Comparison of ENCODE assay signal across 8 cellular contexts in the genomic region with DNA sequence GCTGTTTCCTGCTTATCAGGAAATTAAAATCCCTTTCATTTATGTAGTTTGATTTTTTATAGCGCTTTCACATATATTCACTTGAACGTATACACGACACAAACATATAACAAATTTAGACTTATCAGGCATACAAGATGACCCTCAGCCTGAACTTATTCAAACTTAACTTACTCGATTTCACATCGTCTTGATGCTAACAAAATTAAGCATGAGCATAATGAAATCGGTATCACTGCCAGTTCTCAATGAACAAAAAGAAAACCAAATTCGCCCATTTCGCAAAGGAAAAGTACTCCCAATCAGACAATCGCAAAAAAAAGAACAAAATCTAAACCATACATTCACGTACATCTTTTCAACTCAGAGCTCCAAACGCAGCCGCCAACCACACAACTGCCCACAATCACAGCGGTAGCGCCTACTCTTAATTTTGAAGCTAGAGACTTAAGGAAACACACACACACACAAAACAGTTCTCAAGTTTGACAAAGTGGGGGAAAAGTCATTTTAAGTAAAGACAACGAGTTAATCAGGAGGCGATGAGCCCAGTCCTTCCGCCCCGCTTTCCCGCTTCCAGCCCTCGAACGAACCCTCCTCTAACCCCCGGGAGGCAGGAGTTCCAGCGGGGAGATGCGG.
DNase-seq lines count a peak whose midpoint lies in the region; ATAC-seq and TF ChIP-seq lines count a peak whose summit lies in the region.

No MANE protein-coding gene starts in this region.

- H3K4me3 ChIP-seq in GM06990 (replicated peaks; ENCODE audit: low read depth, low read length): peak overlapping the region; percentile 61
- H3K4me3 ChIP-seq in coronary artery: peak overlapping the region; percentile 84
- peak overlapping the region; percentile 60 to 68 for H3K4me3 ChIP-seq in muscle layer of duodenum (ENCODE audit: low read depth in 1 of 2, low read length in 2 of 2)

- peak overlapping the region; percentile 91 to 93 for H3K27ac ChIP-seq in coronary artery
- peak overlapping the region; percentile 79 for H3K27ac ChIP-seq in muscle layer of duodenum (ENCODE audit: low read length)

- no peaks in the 10 kb centered on the region for H3K36me3 ChIP-seq in GM06990 (ENCODE audit: control insufficient read depth, insufficient read depth, low read length)
- no peaks in the 10 kb centered on the region for H3K36me3 ChIP-seq in muscle layer of duodenum (ENCODE audit: control insufficient read depth in 1 of 2, insufficient read depth in 2 of 2, low read length in 2 of 2)

- ATAC-seq in GM21786 (IDR thresholded peaks at IDR 0.05; ENCODE audit: unreplicated experiment): no peak

- TF ChIP-seq CTCF in GM06990 (IDR thresholded peaks at IDR 0.05; ENCODE audit: insufficient read depth, low read length, poor library complexity, severe bottlenecking) (no peak), coronary artery (IDR thresholded peaks at IDR 0.05) (no peak)

- DNase-seq in GM06990 (ENCODE audit: extremely low read depth, insufficient read length) (no peak), NCI-H69 (lab: John Stamatoyannopoulos, UW) (peak; percentile 70), coronary artery (ENCODE audit: low spot score) (no peak), NCI-H524 treated with DMSO at 0.1 percent for 48 hours (lab: John Stamatoyannopoulos, UW) (no peak), NCI-H446 (lab: John Stamatoyannopoulos, UW) (no peak), OCI-M2 (lab: John Stamatoyannopoulos, UW; ENCODE audit: unreplicated experiment) (no peak)

- H3K9me3 ChIP-seq in muscle layer of duodenum (ENCODE audit: control insufficient read depth in 1 of 2, low read length in 2 of 2): no peaks in the 10 kb centered on the region

- H3K4me1 ChIP-seq in muscle layer of duodenum (ENCODE audit: control insufficient read depth in 1 of 2, insufficient read depth in 2 of 2, low read length in 2 of 2): no peaks in the 10 kb centered on the region

- H3K27me3 ChIP-seq in GM06990 (replicated peaks; ENCODE audit: control insufficient read depth, insufficient read depth, low read length): no peaks in the 10 kb centered on the region
- peaks cover 36% of the 10 kb centered on the region for H3K27me3 ChIP-seq in muscle layer of duodenum (ENCODE audit: low read depth, low read length)
